ENCODE assay signal across 9 cellular contexts in genomic region chr12:111767362-111768158, GRCh38. TPM values are rescaled to one million over a fixed set of nuclear protein-coding genes. Genes with fewer than 3 reads are reported as not detected.
DNase-seq lines count a peak whose midpoint lies in the region; ATAC-seq, FAIRE-seq and TF ChIP-seq lines count a peak whose summit lies in the region.
"Had no signal": no experiment of that assay in that cellular context is flagged by ENCODE, and none has a peak within 500 bp of the region (broad histone marks: within the 10 kb centered on the region; RNA-seq: fewer than 3 reads in every experiment).

No MANE protein-coding gene starts in this region.

- H3K4me1 ChIP-seq in ACC112 (ENCODE audit: control insufficient read depth, insufficient read depth, low read length, unreplicated experiment) (peaks cover 4% of the 10 kb centered on the region), kidney (ENCODE audit: control insufficient read depth in 1 of 2, insufficient read depth in 1 of 2, low read depth in 1 of 2, low read length in 2 of 2) (peaks cover 15 to 18% of the 10 kb centered on the region in 2 donors), stomach smooth muscle (ENCODE audit: control insufficient read depth, insufficient read depth, low read length) (peaks cover 52% of the 10 kb centered on the region)

- in situ Hi-C loops in astrocyte of the spinal cord (cut with HindIII; ENCODE audit: low sequenced_read_pairs) = no loop called here

- no peak for TF ChIP-seq POLR2A in erythroblast (IDR thresholded peaks at IDR 0.05; ENCODE audit: low read length)

- peak overlapping the region; percentile 43 for H2AFZ ChIP-seq in ACC112 (ENCODE audit: low read length, unreplicated experiment)

- FAIRE-seq in kidney (lab: Jason Lieb, UNC) = no peak
- FAIRE-seq: islet of Langerhans had no signal

- H3K36me3 ChIP-seq in ACC112 (ENCODE audit: insufficient read depth, low read length) = no peaks in the 10 kb centered on the region
- H3K36me3 ChIP-seq in kidney (ENCODE audit: control insufficient read depth in 1 of 2, insufficient read depth in 2 of 2, low read length in 2 of 2) = peaks cover 0 to 4% of the 10 kb centered on the region in 2 donors
- H3K36me3 ChIP-seq in stomach smooth muscle (ENCODE audit: control insufficient read depth in 2 of 2, insufficient read depth in 2 of 2, low read length in 2 of 2) = no peaks in the 10 kb centered on the region

- H3K27ac ChIP-seq in ACC112 (ENCODE audit: low read depth, low read length) = no peak overlapping the region
- peak overlapping the region; percentile 88 to 90 for H3K27ac ChIP-seq in kidney (ENCODE audit: low read depth in 2 of 2, low read length in 2 of 2)
- peak overlapping the region; percentile 87 for H3K27ac ChIP-seq in stomach smooth muscle (ENCODE audit: low read length)

- H3K4me3 ChIP-seq in ACC112 (ENCODE audit: low read depth, low read length) (peak overlapping the region; percentile 83), astrocyte of the spinal cord (ENCODE audit: low read depth, low read length) (peak overlapping the region; percentile 66), kidney (ENCODE audit: low read length in 2 of 2) (peak overlapping the region; percentile 80 to 87), stomach smooth muscle (ENCODE audit: low read length in 2 of 2) (peak overlapping the region; percentile 76 to 93)

- H3K79me2 ChIP-seq in ACC112 (ENCODE audit: control insufficient read depth, insufficient read depth, low read length, unreplicated experiment) = no peaks in the 10 kb centered on the region

- intact Hi-C loops in kidney (cut with DNase I) = no loop called here

- no peak for ATAC-seq in GM21390 (IDR thresholded peaks at IDR 0.05; ENCODE audit: unreplicated experiment)

- TF ChIP-seq CTCF in astrocyte of the spinal cord (IDR thresholded peaks at IDR 0.05; ENCODE audit: low read depth, low read length) = no peak
- no peak for TF ChIP-seq CTCF in kidney (IDR thresholded peaks at IDR 0.05; ENCODE audit: borderline replicate concordance, extremely low read depth, insufficient read depth)

- peak; percentile 46 for DNase-seq in HCEC 1CT
- no peak for DNase-seq in astrocyte of the spinal cord (ENCODE audit: low read depth, low spot score)
- no peak for DNase-seq in kidney
- no peak for DNase-seq in erythroblast (lab: John Stamatoyannopoulos, UW)
- no peak for DNase-seq in NCI-H510A (lab: John Stamatoyannopoulos, UW)

- H3K9me3 ChIP-seq in kidney (ENCODE audit: control insufficient read depth in 1 of 2, low read length in 2 of 2) (no peaks in the 10 kb centered on the region), stomach smooth muscle (ENCODE audit: control insufficient read depth in 2 of 2, low read length in 2 of 2) (no peaks in the 10 kb centered on the region)

- H3K27me3 ChIP-seq in ACC112 (ENCODE audit: insufficient read depth, low read length) (peaks cover 3% of the 10 kb centered on the region; the same call in 1 of the 2 replicates), stomach smooth muscle (ENCODE audit: control insufficient read depth in 1 of 2, insufficient read depth in 2 of 2, low read length in 2 of 2) (no peaks in the 10 kb centered on the region)

- H3K9ac ChIP-seq in kidney (ENCODE audit: low read length in 2 of 2) = peak overlapping the region; percentile 75 to 81
- H3K9ac ChIP-seq in stomach smooth muscle (ENCODE audit: low read length in 2 of 2) = peak overlapping the region; percentile 46 to 90

RNA-seq across cellular contexts. Expression of gene ALDH2, which starts 0.8 kb away (rescaled TPM):
- total RNA-seq in kidney = 178 TPM
- polyA plus RNA-seq in kidney (ENCODE audit: insufficient read depth, low read depth, low replicate concordance) = 318 TPM
